ENCODE assay signal across 10 cellular contexts in the genomic region with DNA sequence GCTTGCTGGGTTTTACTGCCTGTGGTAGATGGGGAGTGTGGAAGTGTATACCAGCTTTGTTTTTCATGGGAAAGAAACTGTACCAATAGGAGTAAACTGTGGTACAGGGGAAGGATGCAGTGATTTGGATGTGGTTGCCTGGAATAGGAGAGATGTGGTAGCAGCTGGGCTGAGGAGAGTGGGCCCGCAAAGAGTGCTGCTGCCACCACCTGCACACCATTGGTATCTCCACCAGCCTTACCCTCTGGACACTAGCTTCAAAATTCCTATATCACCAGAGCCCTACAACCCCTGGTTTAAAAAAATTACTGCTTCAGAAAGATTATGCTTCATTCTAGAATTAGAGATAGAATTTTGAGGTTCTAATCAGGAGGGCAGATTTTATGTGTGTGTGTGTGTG. TPM values are rescaled to one million over a fixed set of nuclear protein-coding genes. Genes with fewer than 3 reads are reported as not detected.
DNase-seq lines count a peak whose midpoint lies in the region; ATAC-seq and TF ChIP-seq lines count a peak whose summit lies in the region.
"Had no signal": no experiment of that assay in that cellular context is flagged by ENCODE, and none has a peak within 500 bp of the region (broad histone marks: within the 10 kb centered on the region; RNA-seq: fewer than 3 reads in every experiment).

No MANE protein-coding gene starts in this region.

- no peaks in the 10 kb centered on the region for H3K36me3 Mint-ChIP-seq in nephron progenitor cell (ENCODE audit: low read depth)
- no peaks in the 10 kb centered on the region for H3K36me3 Mint-ChIP-seq in activated T-cell treated with anti-CD3 and anti-CD28 coated beads, Interleukin-2, amount 50 U/mL, for 4 hours (ENCODE audit: insufficient read depth)

- peaks cover 7% of the 10 kb centered on the region for H3K4me1 Mint-ChIP-seq in nephron progenitor cell
- peaks cover 3% of the 10 kb centered on the region for H3K4me1 Mint-ChIP-seq in activated T-cell treated with anti-CD3 and anti-CD28 coated beads, Interleukin-2, amount 50 U/mL, for 4 hours (ENCODE audit: low read depth)

- H3K27me3 Mint-ChIP-seq in nephron progenitor cell (ENCODE audit: low read depth, poor library complexity): no peaks in the 10 kb centered on the region
- H3K27me3 Mint-ChIP-seq in activated T-cell treated with anti-CD3 and anti-CD28 coated beads, Interleukin-2, amount 50 U/mL, for 4 hours (ENCODE audit: low read depth): no peaks in the 10 kb centered on the region

- H3K4me3 ChIP-seq in GM12865 (ENCODE audit: low read depth, low read length): no peak overlapping the region
- H3K4me3 ChIP-seq in epithelial cell of proximal tubule (ENCODE audit: low read depth, low read length): no peak overlapping the region
- H3K4me3 ChIP-seq: sigmoid colon, suprapubic skin had no signal

- TF ChIP-seq CTCF in GM12865 (IDR thresholded peaks at IDR 0.05; ENCODE audit: insufficient read depth, low read depth, low read length, missing control alignments) (peak; percentile 31), epithelial cell of proximal tubule (conservative IDR thresholded peaks at IDR 0.05; ENCODE audit: low read depth, low read length) (peak; percentile 76), nephron progenitor cell (IDR thresholded peaks at IDR 0.05) (peak; percentile 22)

- no peak overlapping the region for H3K27ac Mint-ChIP-seq in nephron progenitor cell

- ATAC-seq in activated T-cell treated with anti-CD3 and anti-CD28 coated beads, Interleukin-2, amount 50 U/mL, for 4 hours: no peak
- ATAC-seq in HG03342 (IDR thresholded peaks at IDR 0.05; ENCODE audit: unreplicated experiment) (no peak), HG02938 (IDR thresholded peaks at IDR 0.05; ENCODE audit: unreplicated experiment) (no peak)

- DNase-seq in GM12865 (ENCODE audit: low read depth): peak; percentile 19
- peak; percentile 26 for DNase-seq in NCI-H2227 treated with DMSO at 0.1 percent for 48 hours (lab: John Stamatoyannopoulos, UW)
- DNase-seq in epithelial cell of proximal tubule (ENCODE audit: low read depth): no peak
- no peak for DNase-seq in nephron progenitor cell
- no peak for DNase-seq in activated T-cell treated with anti-CD3 and anti-CD28 coated beads, Interleukin-2, amount 50 U/mL, for 4 hours
- no peak for DNase-seq in NAMALWA (ENCODE audit: low spot score)
- DNase-seq: sigmoid colon had no signal

- H3K4me3 Mint-ChIP-seq in nephron progenitor cell: no peak overlapping the region
- no peak overlapping the region for H3K4me3 Mint-ChIP-seq in activated T-cell treated with anti-CD3 and anti-CD28 coated beads, Interleukin-2, amount 50 U/mL, for 4 hours

- H3K9me3 Mint-ChIP-seq in nephron progenitor cell: peaks cover 9% of the 10 kb centered on the region
- no peaks in the 10 kb centered on the region for H3K9me3 Mint-ChIP-seq in activated T-cell treated with anti-CD3 and anti-CD28 coated beads, Interleukin-2, amount 50 U/mL, for 4 hours

RNA-seq across cellular contexts. Expression of a gene that starts 53.6 kb away (rescaled TPM):
- total RNA-seq in epithelial cell of proximal tubule: 0.22 and 4.6 TPM in 2 replicates
- total RNA-seq in activated T-cell treated with anti-CD3 and anti-CD28 coated beads, Interleukin-2, amount 50 U/mL, for 4 hours: 1 to 10 TPM in 2 of 3 donors, under 1 TPM in 1; 0.76 to 1.7 (median 1.3) TPM

Comparison
In these comparisons a context has a peak if more than half of its experiments do, and no peak if none do; other contexts are left out.
1. DNase-seq: peak in GM12865 (single experiment) and NCI-H2227 treated with DMSO at 0.1 percent for 48 hours (single experiment); none in epithelial cell of proximal tubule (single experiment), nephron progenitor cell (single experiment), activated T-cell treated with anti-CD3 and anti-CD28 coated beads, Interleukin-2, amount 50 U/mL, for 4 hours (single experiment) and NAMALWA (single experiment).
2. CTCF ChIP-seq: peak in every context shown above with its lines; median percentile 76 in epithelial cell of proximal tubule; 31 in GM12865; 22 in nephron progenitor cell.